Comparison of ENCODE assay signal across 11 cellular contexts in the genomic region with DNA sequence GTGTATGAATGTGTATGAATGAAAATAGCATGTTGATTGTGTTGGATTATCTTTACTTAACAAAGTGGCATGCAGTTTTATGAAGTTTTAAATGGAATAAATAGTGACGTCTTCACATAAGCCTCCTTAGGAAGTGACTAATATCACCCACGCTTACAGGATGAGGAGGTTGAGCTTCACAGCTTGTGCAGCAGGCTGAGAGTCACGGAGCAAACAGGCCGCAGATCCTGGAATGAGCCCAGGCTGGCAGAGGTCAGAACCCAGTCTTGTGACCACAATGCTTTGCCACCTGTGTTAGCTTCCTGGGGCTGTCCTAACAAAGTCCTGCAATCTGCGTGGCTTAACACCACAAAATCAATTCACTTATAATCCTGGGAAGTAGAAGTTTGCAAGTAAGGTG. TPM values are rescaled to one million over a fixed set of nuclear protein-coding genes. Genes with fewer than 3 reads are reported as not detected.
DNase-seq lines count a peak whose midpoint lies in the region; ATAC-seq and TF ChIP-seq lines count a peak whose summit lies in the region.
"Had no signal": no experiment of that assay in that cellular context is flagged by ENCODE, and none has a peak within 500 bp of the region (broad histone marks: within the 10 kb centered on the region; RNA-seq: fewer than 3 reads in every experiment).

No MANE protein-coding gene starts in this region.

- DNase-seq in SK-N-SH (no peak), RPMI8226 (peak; percentile 70), dermis microvascular lymphatic vessel endothelial cell (ENCODE audit: low read depth in 2 of 2) (peak; percentile 65 to 96), lower lobe of right lung (no peak), OCI-LY7 (ENCODE audit: low spot score) (no peak)
- DNase-seq in stimulated activated CD8-positive, alpha-beta memory T cell treated with anti-CD3 and anti-CD28 coated beads, Interleukin-7, amount 100 ng/mL, for 24 hours (ENCODE audit: low read depth), result peak; percentile 10
- DNase-seq: 8988T, NCI-H187 treated with DMSO at 0.1 percent for 48 hours had no signal

- no peaks in the 10 kb centered on the region for H3K9me2 ChIP-seq in SK-N-SH
- no peaks in the 10 kb centered on the region for H3K9me2 ChIP-seq in OCI-LY7 (ENCODE audit: insufficient read depth, low read length)

- H3K9ac ChIP-seq in SK-N-SH, result no peak overlapping the region

- 0% methylated on average over 5 of the region's 5 CpGs for WGBS in SK-N-SH (ENCODE audit: low lambda C conversion rate)

- TF ChIP-seq EP300 in SK-N-SH (IDR thresholded peaks at IDR 0.05; ENCODE audit: borderline replicate concordance in 1 of 2, low read depth in 1 of 2, low read length in 1 of 2), result no peak

- H3K79me2 ChIP-seq in SK-N-SH (ENCODE audit: insufficient read depth) (no peaks in the 10 kb centered on the region), OCI-LY7 (ENCODE audit: insufficient read depth, low read depth, low read length) (no peaks in the 10 kb centered on the region)

- TF ChIP-seq RAD21 in SK-N-SH (IDR thresholded peaks at IDR 0.05; ENCODE audit: low read length), result no peak

- H3K27me3 ChIP-seq in SK-N-SH (ENCODE audit: insufficient read depth) (peaks cover 17% of the 10 kb centered on the region; the same call in 1 of the 2 replicates), lower lobe of right lung (ENCODE audit: low read depth) (peaks cover 26% of the 10 kb centered on the region)

- POLR2A ChIA-PET in SK-N-SH (lab: Yijun Ruan, JAX), result no interaction called here
- POLR2A ChIA-PET in OCI-LY7 (lab: Charles Lee), result no interaction called here

- H3K9me3 ChIP-seq in SK-N-SH, result no peaks in the 10 kb centered on the region
- no peaks in the 10 kb centered on the region for H3K9me3 ChIP-seq in lower lobe of right lung
- no peaks in the 10 kb centered on the region for H3K9me3 ChIP-seq in OCI-LY7 (ENCODE audit: low read length)

- intact Hi-C loops in lower lobe of right lung (cut with DNase I) (no loop called here), OCI-LY7 (cut with micrococcal nuclease; ENCODE audit: unreplicated experiment) (no loop called here)

- H3K4me2 ChIP-seq in SK-N-SH (no peak overlapping the region), OCI-LY7 (ENCODE audit: low read length) (no peak overlapping the region)

- no peak overlapping the region for H2AFZ ChIP-seq in SK-N-SH (ENCODE audit: low read depth)
- H2AFZ ChIP-seq in OCI-LY7 (ENCODE audit: low read length), result no peak overlapping the region

- H3K27ac ChIP-seq in SK-N-SH (ENCODE audit: low read depth in 2 of 2, low read length in 1 of 2) (no peak overlapping the region), lower lobe of right lung (no peak overlapping the region), OCI-LY7 (ENCODE audit: low read depth, low read length, poor library complexity, severe bottlenecking) (no peak overlapping the region)

- TF ChIP-seq CTCF in SK-N-SH (IDR thresholded peaks at IDR 0.05) (no peak), lower lobe of right lung (IDR thresholded peaks at IDR 0.05) (no peak), OCI-LY7 (conservative IDR thresholded peaks at IDR 0.05; ENCODE audit: low read length) (no peak)

- H3K36me3 ChIP-seq in SK-N-SH (replicated peaks in 1 of 2; ENCODE audit: control insufficient read depth in 1 of 2, insufficient read depth in 2 of 2, low read length in 1 of 2) (no peaks in the 10 kb centered on the region), lower lobe of right lung (no peaks in the 10 kb centered on the region), OCI-LY7 (ENCODE audit: insufficient read depth, low read length) (no peaks in the 10 kb centered on the region)

- BruUV-seq in OCI-LY7 (replicated peaks; lab: Mats Ljungman, UMichigan), result no TSS peak

- H3F3A ChIP-seq in SK-N-SH (replicated peaks; ENCODE audit: insufficient read depth), result no peaks in the 10 kb centered on the region

- H3K4me3 ChIP-seq in SK-N-SH (ENCODE audit: low read depth in 2 of 2, low read length in 1 of 2), result no peak overlapping the region
- H3K4me3 ChIP-seq in lower lobe of right lung, result no peak overlapping the region
- H3K4me3 ChIP-seq in OCI-LY7 (ENCODE audit: low read depth, low read length, poor library complexity, severe bottlenecking), result no peak overlapping the region

- no peak for ATAC-seq in SK-N-SH treated with all-trans-retinoic acid at 6 μM for 48 hours
- ATAC-seq in lower lobe of right lung, result no peak
- ATAC-seq in HG02938 (IDR thresholded peaks at IDR 0.05; ENCODE audit: unreplicated experiment), result no peak

- no peaks in the 10 kb centered on the region for H4K20me1 ChIP-seq in SK-N-SH (ENCODE audit: insufficient read depth)
- no peaks in the 10 kb centered on the region for H4K20me1 ChIP-seq in OCI-LY7 (ENCODE audit: insufficient read depth, low read length)

- CTCF ChIA-PET in SK-N-SH (lab: Yijun Ruan, JAX), result no interaction called here
- CTCF ChIA-PET in OCI-LY7 (lab: Charles Lee; ENCODE audit: unreplicated experiment), result no interaction called here

- H3K4me1 ChIP-seq in SK-N-SH (ENCODE audit: control insufficient read depth in 1 of 2, insufficient read depth in 2 of 2, low read depth in 1 of 2, low read length in 1 of 2) (no peaks in the 10 kb centered on the region), lower lobe of right lung (no peaks in the 10 kb centered on the region), OCI-LY7 (ENCODE audit: insufficient read depth, low read length, poor library complexity, severe bottlenecking) (peaks cover 5% of the 10 kb centered on the region)

TF ChIP-seq in SK-N-SH, 30 proteins besides CTCF, POLR2A, EP300 and RAD21:
- no peak for TF ChIP-seq FOXM1 (IDR thresholded peaks at IDR 0.05; ENCODE audit: low read depth)
- TF ChIP-seq MAX (IDR thresholded peaks at IDR 0.05; ENCODE audit: low read depth), result 0 out of 2 replicates have a peak, but pooled peaks have one; percentile 15
TF ChIP-seq in SK-N-SH: peak in this region for 1.

TF ChIP-seq in SK-N-SH treated with all-trans-retinoic acid at 6 μM for 48 hours, 23 proteins besides CTCF, POLR2A, EP300 and RAD21:
- no peak for TF ChIP-seq PPARA (CRISPR knock-in tag; IDR thresholded peaks at IDR 0.05; ENCODE audit: borderline replicate concordance)

RNA-seq across cellular contexts. Expression of gene LAIR2, which starts 20.8 kb away (rescaled TPM):
- not detected in 2 replicates for polyA plus RNA-seq in SK-N-SH (2012; rRNA removed)
- not detected in 2 replicates for polyA plus RNA-seq in SK-N-SH (2012; cell fraction: cytosol; rRNA removed)
- polyA plus RNA-seq in SK-N-SH (2012; cell fraction: nucleus; rRNA removed), result not detected in 2 replicates
- total RNA-seq in dermis microvascular lymphatic vessel endothelial cell (not detected in 2 replicates), lower lobe of right lung (0.95 TPM), OCI-LY7 (2022) (not detected in 2 replicates)
- not detected in 2 replicates for total RNA-seq in OCI-LY7 (2014; rRNA removed; shearing (Covaris generic))
- total RNA-seq: SK-MEL-5 had no signal

RNA-seq across cellular contexts. Expression of gene LILRA2, which starts 50.2 kb away (rescaled TPM):
- polyA plus RNA-seq in SK-N-SH (2012; rRNA removed), result not detected in 2 replicates
- not detected in 2 replicates for polyA plus RNA-seq in SK-N-SH (2012; cell fraction: cytosol; rRNA removed)
- not detected in 2 replicates for polyA plus RNA-seq in SK-N-SH (2012; cell fraction: nucleus; rRNA removed)
- total RNA-seq in dermis microvascular lymphatic vessel endothelial cell (not detected in 2 replicates), lower lobe of right lung (25.3 TPM), OCI-LY7 (2022) (5.0 and 5.5 TPM in 2 replicates)
- total RNA-seq in OCI-LY7 (2014; rRNA removed; shearing (Covaris generic)), result 0.38 and 0.44 TPM in 2 replicates
- total RNA-seq: SK-MEL-5 had no signal

RNA-seq across cellular contexts. Expression of gene CDC42EP5, which starts 50.3 kb away (rescaled TPM):
- 10.8 and 13.5 TPM in 2 replicates for polyA plus RNA-seq in SK-N-SH (2012; rRNA removed)
- 7.7 and 10.3 TPM in 2 replicates for polyA plus RNA-seq in SK-N-SH (2012; cell fraction: cytosol; rRNA removed)
- polyA plus RNA-seq in SK-N-SH (2012; cell fraction: nucleus; rRNA removed), result 6.2 and 17.8 TPM in 2 replicates
- total RNA-seq in dermis microvascular lymphatic vessel endothelial cell (42.6 and 112 TPM in 2 replicates), lower lobe of right lung (25.5 TPM), OCI-LY7 (2022) (not detected in 2 replicates)
- total RNA-seq in OCI-LY7 (2014; rRNA removed; shearing (Covaris generic)), result not detected in 2 replicates

RNA-seq across cellular contexts. Expression of gene LENG9, which starts 59.8 kb away (rescaled TPM):
- polyA plus RNA-seq in SK-N-SH (2012; rRNA removed), result 0.20 and 0.21 TPM in 2 replicates
- 0.08 and 0.18 TPM in 2 replicates for polyA plus RNA-seq in SK-N-SH (2012; cell fraction: cytosol; rRNA removed)
- polyA plus RNA-seq in SK-N-SH (2012; cell fraction: nucleus; rRNA removed), result 0.22 and 0.26 TPM in 2 replicates
- total RNA-seq in dermis microvascular lymphatic vessel endothelial cell, result 4.0 and 4.9 TPM in 2 replicates
- 7.3 TPM for total RNA-seq in lower lobe of right lung
- 4.1 and 6.0 TPM in 2 replicates for total RNA-seq in OCI-LY7 (2014; rRNA removed; shearing (Covaris generic))
- 1.8 and 3.6 TPM in 2 replicates for total RNA-seq in OCI-LY7 (2022)

Comparison
In these comparisons a context has a peak if more than half of its experiments do, and no peak if none do; other contexts are left out.
1. DNase-seq: peak in RPMI8226 (single experiment), dermis microvascular lymphatic vessel endothelial cell (2 of 2) and stimulated activated CD8-positive, alpha-beta memory T cell treated with anti-CD3 and anti-CD28 coated beads, Interleukin-7, amount 100 ng/mL, for 24 hours (single experiment); none in SK-N-SH (single experiment), lower lobe of right lung (single experiment) and OCI-LY7 (single experiment).
2. RNA of gene CDC42EP5, which starts 50.3 kb away (total RNA-seq): 42.6 to 112 TPM in dermis microvascular lymphatic vessel endothelial cell and 25.5 TPM in lower lobe of right lung (single experiment); not detected in OCI-LY7; every median in the first group is over 10 times any median in the second.